In genomic region chr2:64376926-64377325, GRCh38 we compare ENCODE assay signal across 18 cellular contexts.
A peak's percentile ranks its signal among the peaks of the same experiment; 100 is the strongest.
DNase-seq lines count a peak whose midpoint lies in the region; ATAC-seq and TF ChIP-seq lines count a peak whose summit lies in the region.
"Had no signal": no experiment of that assay in that cellular context is flagged by ENCODE, and none has a peak within 500 bp of the region (broad histone marks: within the 10 kb centered on the region; RNA-seq: fewer than 3 reads in every experiment).

No MANE protein-coding gene starts in this region.

- peak overlapping the region; percentile 72 for H2AFZ ChIP-seq in parathyroid adenoma

- CTCF ChIA-PET in A673 (lab: Charles Lee): no interaction called here

- TF ChIP-seq CTCF in parathyroid adenoma (IDR thresholded peaks at IDR 0.05): no peak
- TF ChIP-seq CTCF in A673 (conservative IDR thresholded peaks at IDR 0.05; ENCODE audit: low read depth, low read length): no peak

- no peaks in the 10 kb centered on the region for H3K36me3 ChIP-seq in parathyroid adenoma (ENCODE audit: control insufficient read depth, insufficient read depth, low read length)
- H3K36me3 ChIP-seq in A673 (ENCODE audit: insufficient read depth, low read length, poor library complexity, severe bottlenecking): no peaks in the 10 kb centered on the region
- H3K36me3 ChIP-seq: HAP-1 had no signal

- H3K4me1 ChIP-seq in parathyroid adenoma (peaks cover 67% of the 10 kb centered on the region), A673 (ENCODE audit: insufficient read depth, low read length, poor library complexity, severe bottlenecking) (no peaks in the 10 kb centered on the region)
- H3K4me1 ChIP-seq: HAP-1 had no signal

- H3K27ac ChIP-seq in parathyroid adenoma: peak overlapping the region; percentile 90
- H3K27ac ChIP-seq in A673 (ENCODE audit: low read depth, low read length, poor library complexity, severe bottlenecking): no peak overlapping the region
- H3K27ac ChIP-seq: SK-N-MC had no signal

- intact Hi-C loops in A673 (cut with micrococcal nuclease; ENCODE audit: unreplicated experiment): no loop called here

- ATAC-seq in left lobe of liver: no peak
- ATAC-seq in GM21367 (IDR thresholded peaks at IDR 0.05; ENCODE audit: unreplicated experiment): no peak

- H3K27me3 ChIP-seq in parathyroid adenoma (ENCODE audit: control insufficient read depth, insufficient read depth, low read length): no peaks in the 10 kb centered on the region
- no peaks in the 10 kb centered on the region for H3K27me3 ChIP-seq in A673 (replicated peaks; ENCODE audit: insufficient read depth, low read depth, low read length, poor library complexity)

- POLR2A ChIA-PET in A673 (lab: Charles Lee; ENCODE audit: low non-redundant PET): no interaction called here

- H3K9ac ChIP-seq in parathyroid adenoma: no peak overlapping the region

- no peak overlapping the region for H3K4me2 ChIP-seq in parathyroid adenoma (ENCODE audit: low read length)

- H3K79me2 ChIP-seq in parathyroid adenoma: no peaks in the 10 kb centered on the region

- peak; percentile 48 for DNase-seq in LoVo (ENCODE audit: low spot score)
- DNase-seq in ecto neural progenitor cell (ENCODE audit: low spot score): peak; percentile 12
- peak; percentile 14 for DNase-seq in left lobe of liver (ENCODE audit: low spot score)
- no peak for DNase-seq in A673 (ENCODE audit: low spot score)
- no peak for DNase-seq in activated CD4-positive, alpha-beta T cell treated with anti-CD3 and anti-CD28 coated beads, Interleukin-2, amount 50 U/mL, for 4 hours
- DNase-seq: C1 segment of cervical spinal cord, DND-41, Kasumi-1, NCI-H1092 treated with DMSO at 0.1 percent for 48 hours, NCI-H146, NCI-H2029 treated with DMSO at 0.1 percent for 48 hours, NCI-H446 treated with DMSO at 0.1 percent for 48 hours, NCI-H774, SHP77 had no signal

- no TSS peak for BruUV-seq in A673 (replicated peaks; lab: Mats Ljungman, UMichigan)

- H3K9me3 ChIP-seq in parathyroid adenoma (ENCODE audit: control insufficient read depth, low read length) (no peaks in the 10 kb centered on the region), A673 (ENCODE audit: low read depth, low read length, poor library complexity, severe bottlenecking) (no peaks in the 10 kb centered on the region)
- H3K9me3 ChIP-seq: HAP-1 had no signal

- H3K4me3 ChIP-seq in parathyroid adenoma (ENCODE audit: low read depth, low read length): no peak overlapping the region
- no peak overlapping the region for H3K4me3 ChIP-seq in A673 (ENCODE audit: low read depth, low read length, poor library complexity, severe bottlenecking)
- H3K4me3 ChIP-seq: HAP-1, SK-N-MC had no signal

Comparison
In these comparisons a context has a peak if more than half of its experiments do, and no peak if none do; other contexts are left out.
1. DNase-seq: peak in LoVo (single experiment), ecto neural progenitor cell (single experiment) and left lobe of liver (single experiment); none in A673 (single experiment) and activated CD4-positive, alpha-beta T cell treated with anti-CD3 and anti-CD28 coated beads, Interleukin-2, amount 50 U/mL, for 4 hours (0 of 2).